ENCODE assay signal across 8 cellular contexts in genomic region chr9:128249914-128250838, GRCh38. TPM values are rescaled to one million over a fixed set of nuclear protein-coding genes. Genes with fewer than 3 reads are reported as not detected.
A peak's percentile ranks its signal among the peaks of the same experiment; 100 is the strongest.
DNase-seq lines count a peak whose midpoint lies in the region; ATAC-seq and TF ChIP-seq lines count a peak whose summit lies in the region.

No MANE protein-coding gene starts in this region.

- H3K27me3 Mint-ChIP-seq in activated CD8-positive, alpha-beta T cell treated with anti-CD3 and anti-CD28 coated beads, Interleukin-2, amount 10 ng/mL, durations not matched to agents 7 days and 5 days (ENCODE audit: low read depth) = peaks cover 28% of the 10 kb centered on the region

- H3K27ac Mint-ChIP-seq in activated CD8-positive, alpha-beta T cell treated with anti-CD3 and anti-CD28 coated beads, Interleukin-2, amount 10 ng/mL, durations not matched to agents 7 days and 5 days = peak overlapping the region; percentile 30

- H3K9me3 Mint-ChIP-seq in activated CD8-positive, alpha-beta T cell treated with anti-CD3 and anti-CD28 coated beads, Interleukin-2, amount 10 ng/mL, durations not matched to agents 7 days and 5 days (ENCODE audit: insufficient read depth) = no peaks in the 10 kb centered on the region

- peak overlapping the region; percentile 73 for H3K4me3 Mint-ChIP-seq in activated CD8-positive, alpha-beta T cell treated with anti-CD3 and anti-CD28 coated beads, Interleukin-2, amount 10 ng/mL, durations not matched to agents 7 days and 5 days

- peaks cover 18% of the 10 kb centered on the region for H3K4me1 Mint-ChIP-seq in activated CD8-positive, alpha-beta T cell treated with anti-CD3 and anti-CD28 coated beads, Interleukin-2, amount 10 ng/mL, durations not matched to agents 7 days and 5 days (ENCODE audit: low read depth)

- no peak overlapping the region for H3K27ac ChIP-seq in lung (ENCODE audit: low read depth in 1 of 2, low read length in 1 of 2)

- no peak for DNase-seq in HFF-Myc (ENCODE audit: extremely low read depth, low read depth)
- DNase-seq in NCI-H1930 (lab: John Stamatoyannopoulos, UW) = peak; percentile 81 to 82
- peak; percentile 97 for DNase-seq in activated CD8-positive, alpha-beta T cell treated with anti-CD3 and anti-CD28 coated beads, Interleukin-2, amount 10 ng/mL, durations not matched to agents 7 days and 5 days
- DNase-seq in ecto neural progenitor cell (ENCODE audit: low spot score) = peak; percentile 98
- peak; percentile 95 for DNase-seq in lung (ENCODE audit: low spot score)
- DNase-seq in stimulated activated CD8-positive, alpha-beta memory T cell treated with anti-CD3 and anti-CD28 coated beads, Interleukin-15, amount 100 ng/mL, for 4 hours (ENCODE audit: low read depth in 2 of 2) = peak; percentile 94 to 95
- DNase-seq in kidney glomerular epithelial cell (lab: John Stamatoyannopoulos, UW) = no peak

- H3K36me3 Mint-ChIP-seq in activated CD8-positive, alpha-beta T cell treated with anti-CD3 and anti-CD28 coated beads, Interleukin-2, amount 10 ng/mL, durations not matched to agents 7 days and 5 days (ENCODE audit: low read depth) = no peaks in the 10 kb centered on the region

- H3K27me3 ChIP-seq in lung (ENCODE audit: control insufficient read depth, insufficient read depth) = no peaks in the 10 kb centered on the region

- peaks cover 0 to 10% of the 10 kb centered on the region in 2 donors for H3K4me1 ChIP-seq in lung (ENCODE audit: control insufficient read depth in 2 of 2, insufficient read depth in 2 of 2, low read length in 2 of 2)

- H3K9me3 ChIP-seq in lung (ENCODE audit: control insufficient read depth in 2 of 2, insufficient read depth in 1 of 2, low read length in 1 of 2) = no peaks in the 10 kb centered on the region

- WGBS in lung, 2 donors = 13 to 17% methylated on average over 62 to 81 of the region's 81 CpGs

- ATAC-seq in activated CD8-positive, alpha-beta T cell treated with anti-CD3 and anti-CD28 coated beads, Interleukin-2, amount 10 ng/mL, durations not matched to agents 7 days and 5 days = peak; percentile 93
- ATAC-seq in lung (ENCODE audit: insufficient read depth, low FRiP score) = peak; percentile 99

- POLR2A ChIA-PET in activated CD8-positive, alpha-beta T cell treated with anti-CD3 and anti-CD28 coated beads, Interleukin-2, amount 10 ng/mL, durations not matched to agents 7 days and 5 days (lab: Charles Lee) = interaction anchor here (0.8 kb wide), 1 partner anchor 26 kb away, joined by 3 read pairs; the partner anchor contains the start of genes GOLGA2 and SWI5

- no peaks in the 10 kb centered on the region for H3K36me3 ChIP-seq in lung (ENCODE audit: control insufficient read depth in 2 of 2, insufficient read depth in 2 of 2, low read length in 2 of 2)

- TF ChIP-seq CTCF in GM12875 (IDR thresholded peaks at IDR 0.05; ENCODE audit: borderline replicate concordance, insufficient read depth, low read depth, low read length) (0 out of 2 replicates have a peak, but pooled peaks have one; percentile 1), HFF-Myc (IDR thresholded peaks at IDR 0.05; ENCODE audit: low read depth, low read length, missing control alignments) (no peak), lung (IDR thresholded peaks at IDR 0.05; ENCODE audit: control extremely low read depth, extremely low read depth) (no peak)

- CTCF ChIA-PET in activated CD8-positive, alpha-beta T cell treated with anti-CD3 and anti-CD28 coated beads, Interleukin-2, amount 10 ng/mL, durations not matched to agents 7 days and 5 days (lab: Charles Lee) = interaction anchor here (1.0 to 1.5 kb wide), 3 partner anchors 10 to 112 kb away, joined by 3 to 6 read pairs (median 5); no protein-coding TSS in a partner anchor

- H3K4me3 ChIP-seq in GM12875 (ENCODE audit: low read depth, low read length) (peak overlapping the region; percentile 37), HFF-Myc (replicated peaks; ENCODE audit: low read depth, low read length) (peak overlapping the region; percentile 43), lung (no peak overlapping the region)

RNA-seq across cellular contexts. Expression of gene GOLGA2, which starts 25.6 kb away (rescaled TPM):
- 10 to 100 TPM; 57.9 to 58.8 TPM for total RNA-seq in activated CD8-positive, alpha-beta T cell treated with anti-CD3 and anti-CD28 coated beads, Interleukin-2, amount 10 ng/mL, durations not matched to agents 7 days and 5 days
- total RNA-seq in lung = 100 to 1,000 TPM; 100 to 137 TPM
- 10 to 100 TPM; 56.0 to 79.4 TPM for polyA plus RNA-seq in lung

RNA-seq across cellular contexts. Expression of gene SWI5, which starts 25.9 kb away (rescaled TPM):
- total RNA-seq in activated CD8-positive, alpha-beta T cell treated with anti-CD3 and anti-CD28 coated beads, Interleukin-2, amount 10 ng/mL, durations not matched to agents 7 days and 5 days = 10 to 100 TPM; 12.2 to 13.7 TPM
- total RNA-seq in lung = 10 to 100 TPM; 19.6 to 28.4 TPM
- 10 to 100 TPM; 22.8 to 23.6 TPM for polyA plus RNA-seq in lung

RNA-seq across cellular contexts. Expression of gene DNM1, which starts 47.0 kb away (rescaled TPM):
- under 1 TPM; 0.21 to 0.29 TPM for total RNA-seq in activated CD8-positive, alpha-beta T cell treated with anti-CD3 and anti-CD28 coated beads, Interleukin-2, amount 10 ng/mL, durations not matched to agents 7 days and 5 days
- total RNA-seq in lung = 10 to 100 TPM in 1 of 2 donors, 1 to 10 TPM in 1; 8.2 to 23.7 TPM
- polyA plus RNA-seq in lung = 1 to 10 TPM; 1.2 to 3.9 TPM

RNA-seq across cellular contexts. Expression of gene CIZ1, which starts 58.8 kb away (rescaled TPM):
- total RNA-seq in activated CD8-positive, alpha-beta T cell treated with anti-CD3 and anti-CD28 coated beads, Interleukin-2, amount 10 ng/mL, durations not matched to agents 7 days and 5 days = 100 to 1,000 TPM; 121 to 127 TPM
- total RNA-seq in lung = 10 to 100 TPM; 36.6 to 83.7 TPM
- 10 to 100 TPM; 43.3 to 57.6 TPM for polyA plus RNA-seq in lung

Comparison
In these comparisons a context has a peak if more than half of its experiments do, and no peak if none do; other contexts are left out.
1. DNase-seq: peak in NCI-H1930 (2 of 2), activated CD8-positive, alpha-beta T cell treated with anti-CD3 and anti-CD28 coated beads, Interleukin-2, amount 10 ng/mL, durations not matched to agents 7 days and 5 days (single experiment), ecto neural progenitor cell (single experiment), lung (single experiment) and stimulated activated CD8-positive, alpha-beta memory T cell treated with anti-CD3 and anti-CD28 coated beads, Interleukin-15, amount 100 ng/mL, for 4 hours (2 of 2); none in HFF-Myc (single experiment) and kidney glomerular epithelial cell (single experiment).
2. RNA of gene DNM1, which starts 47.0 kb away (total RNA-seq): 8.2 to 23.7 TPM in lung; 0.21 to 0.29 TPM in activated CD8-positive, alpha-beta T cell treated with anti-CD3 and anti-CD28 coated beads, Interleukin-2, amount 10 ng/mL, durations not matched to agents 7 days and 5 days; every median in the first group is over 4 times any median in the second.